Comparison of ENCODE assay signal across 8 cellular contexts in the genomic region with DNA sequence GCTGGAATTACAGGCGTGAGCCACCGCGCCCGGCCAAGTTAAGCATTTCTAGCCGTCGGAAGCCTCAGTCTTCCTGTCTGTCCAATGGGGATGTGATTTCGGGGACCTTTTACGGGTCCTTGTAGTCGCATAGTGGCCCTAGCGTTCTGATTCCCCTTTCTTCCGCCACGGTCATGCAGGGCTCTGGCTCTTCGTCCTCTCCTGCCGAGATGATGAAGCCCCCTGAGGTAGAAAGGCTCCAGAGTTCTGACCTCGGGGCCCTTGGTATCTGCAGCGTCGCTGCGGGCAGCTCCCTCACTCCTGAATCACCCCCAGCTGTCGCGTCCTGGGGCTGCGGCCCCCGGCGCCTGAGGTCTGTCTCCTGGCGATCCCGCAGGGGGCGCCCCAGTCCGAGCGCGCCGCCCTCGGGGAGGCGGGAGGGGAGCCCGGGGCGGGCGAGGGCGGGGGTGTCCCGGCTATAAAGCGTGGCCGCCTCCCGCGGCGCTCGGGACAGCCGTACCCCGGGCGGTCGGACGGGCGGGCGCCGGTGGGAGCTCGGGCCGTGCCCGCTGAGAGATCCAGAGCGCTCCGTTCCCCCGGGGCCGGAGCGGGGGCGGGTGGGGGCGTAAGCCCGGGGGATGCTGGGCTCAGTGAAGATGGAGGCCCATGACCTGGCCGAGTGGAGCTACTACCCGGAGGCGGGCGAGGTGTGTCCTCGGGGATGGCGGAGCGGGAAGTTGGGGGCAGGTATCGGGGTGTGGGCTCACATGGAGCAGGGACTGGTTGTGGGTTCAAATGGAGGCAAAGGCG. TPM values are rescaled to one million over a fixed set of nuclear protein-coding genes. Genes with fewer than 3 reads are reported as not detected.
DNase-seq lines count a peak whose midpoint lies in the region; ATAC-seq and TF ChIP-seq lines count a peak whose summit lies in the region.

A gene (plus strand): TSS at position 487 of the 789 bp plus-strand sequence. CDS start 131 bp downstream, at position 618.

- H3K4me1 Mint-ChIP-seq in natural killer cell treated with Interleukin-12 subunit alpha and Interleukin-12 subunit beta and Interleukin-15 and Interleukin-18, amount 100 ng/mL, for 72 hours (ENCODE audit: low read depth in 2 of 2): peaks cover 19 to 21% of the 10 kb centered on the region in 2 donors

- intact Hi-C loops in esophagus muscularis mucosa (cut with DNase I) (loop anchor here (2.0 to 10.0 kb wide), 2 partner anchors 23 to 151 kb away; a partner anchor contains a TSS), uterus (cut with DNase I; ENCODE audit: low total_unique reads) (no loop called here)

- peak; percentile 56 to 72 for ATAC-seq in natural killer cell treated with Interleukin-12 subunit alpha and Interleukin-12 subunit beta and Interleukin-15 and Interleukin-18, amount 100 ng/mL, for 72 hours
- no peak for ATAC-seq in GM18511 (IDR thresholded peaks at IDR 0.05; ENCODE audit: unreplicated experiment)

- peaks cover 4% of the 10 kb centered on the region for H3K36me3 Mint-ChIP-seq in natural killer cell treated with Interleukin-12 subunit alpha and Interleukin-12 subunit beta and Interleukin-15 and Interleukin-18, amount 100 ng/mL, for 72 hours

- WGBS in esophagus muscularis mucosa: 5% methylated on average over 10 of the region's 71 CpGs

- peaks cover 5 to 18% (median 10%) of the 10 kb centered on the region in 4 donors for H3K36me3 ChIP-seq in esophagus muscularis mucosa
- H3K36me3 ChIP-seq in uterus: no peaks in the 10 kb centered on the region

- in situ Hi-C loops in ACHN (cut with HindIII; ENCODE audit: low pct_ligation_motif_present, low pct_unique_long_range_greater_than_20kb, low sequenced_read_pairs) (no loop called here), GM18951 (cut with MboI; ENCODE audit: low sequenced_read_pairs, unreplicated experiment) (no loop called here)

- H3K27ac Mint-ChIP-seq in natural killer cell treated with Interleukin-12 subunit alpha and Interleukin-12 subunit beta and Interleukin-15 and Interleukin-18, amount 100 ng/mL, for 72 hours: peak within 1 kb of the TSS; percentile 81 to 95

- peak; percentile 59 for DNase-seq in ACHN
- DNase-seq in NB4 (ENCODE audit: low read depth): peak; percentile 85
- peak; percentile 57 for DNase-seq in activated CD8-positive, alpha-beta memory T cell treated with anti-CD3 and anti-CD28 coated beads, Interleukin-2, amount 50 U/mL, for 4 hours
- no peak for DNase-seq in esophagus muscularis mucosa (ENCODE audit: extremely low spot score)
- peak; percentile 80 for DNase-seq in natural killer cell treated with Interleukin-12 subunit alpha and Interleukin-12 subunit beta and Interleukin-15 and Interleukin-18, amount 100 ng/mL, for 72 hours (ENCODE audit: low spot score)
- peak in 1 of 2 donors; percentile 28 for DNase-seq in uterus

- H3K27me3 ChIP-seq in esophagus muscularis mucosa: peaks cover 10 to 31% (median 16%) of the 10 kb centered on the region in 4 donors
- H3K27me3 ChIP-seq in uterus: peaks cover 7 to 9% of the 10 kb centered on the region in 2 donors

- H3K4me1 ChIP-seq in esophagus muscularis mucosa (peaks cover 24 to 36% (median 33%) of the 10 kb centered on the region in 4 donors), uterus (peaks cover 0 to 11% of the 10 kb centered on the region in 2 donors)

- no peaks in the 10 kb centered on the region for H3K9me3 Mint-ChIP-seq in natural killer cell treated with Interleukin-12 subunit alpha and Interleukin-12 subunit beta and Interleukin-15 and Interleukin-18, amount 100 ng/mL, for 72 hours

- no peaks in the 10 kb centered on the region for H3K9me3 ChIP-seq in esophagus muscularis mucosa
- H3K9me3 ChIP-seq in uterus: no peaks in the 10 kb centered on the region

- peaks cover 9 to 18% of the 10 kb centered on the region in 2 donors for H3K27me3 Mint-ChIP-seq in natural killer cell treated with Interleukin-12 subunit alpha and Interleukin-12 subunit beta and Interleukin-15 and Interleukin-18, amount 100 ng/mL, for 72 hours

- TF ChIP-seq CTCF in NB4 (IDR thresholded peaks at IDR 0.05; ENCODE audit: low read depth, low read length): peak; percentile 80
- TF ChIP-seq CTCF in esophagus muscularis mucosa (IDR thresholded peaks at IDR 0.05): peak; percentile 52 to 64 (median 58)
- peak; percentile 34 to 62 (median 44) for TF ChIP-seq CTCF in uterus (IDR thresholded peaks at IDR 0.05)

- TF ChIP-seq POLR2A in GM18951 (IDR thresholded peaks at IDR 0.05; ENCODE audit: extremely low read depth, insufficient read depth, insufficient read length) (peak; percentile 65), NB4 (IDR thresholded peaks at IDR 0.05; ENCODE audit: extremely low read depth, insufficient read length) (no peak), esophagus muscularis mucosa (IDR thresholded peaks at IDR 0.05; ENCODE audit: low read depth) (no peak), uterus (IDR thresholded peaks at IDR 0.05) (no peak)

- H3K4me3 ChIP-seq in NB4 (ENCODE audit: low read depth, low read length): peak within 1 kb of the TSS; percentile 41
- peak within 1 kb of the TSS; percentile 94 to 100 (median 98) for H3K4me3 ChIP-seq in esophagus muscularis mucosa
- peak within 1 kb of the TSS; percentile 29 to 99 for H3K4me3 ChIP-seq in uterus

- peak within 1 kb of the TSS; percentile 95 for H3K4me3 Mint-ChIP-seq in natural killer cell treated with Interleukin-12 subunit alpha and Interleukin-12 subunit beta and Interleukin-15 and Interleukin-18, amount 100 ng/mL, for 72 hours

- no peak for TF ChIP-seq EP300 in esophagus muscularis mucosa (IDR thresholded peaks at IDR 0.05)

- H3K27ac ChIP-seq in esophagus muscularis mucosa (replicated peaks in 1 of 4): peak within 1 kb of the TSS in 3 of 4 donors; percentile 16 to 97 (median 94)
- no peak within 1 kb of the TSS for H3K27ac ChIP-seq in uterus

RNA-seq across cellular contexts. Expression of the gene that starts here (rescaled TPM):
- total RNA-seq in esophagus muscularis mucosa: not detected
- total RNA-seq in natural killer cell treated with Interleukin-12 subunit alpha and Interleukin-12 subunit beta and Interleukin-15 and Interleukin-18, amount 100 ng/mL, for 72 hours: under 1 TPM in 1 of 2 donors, not detected in 1; 0.19 TPM
- not detected for total RNA-seq in uterus

Comparison
In these comparisons a context has a peak if more than half of its experiments do, and no peak if none do; other contexts are left out.
1. Peak in DNase-seq and ATAC-seq in natural killer cell treated with Interleukin-12 subunit alpha and Interleukin-12 subunit beta and Interleukin-15 and Interleukin-18, amount 100 ng/mL, for 72 hours; RNA of the gene not detected or under 1 TPM.
2. H3K4me3 ChIP-seq: peak in every context shown above with its lines; median percentile 98 in esophagus muscularis mucosa; 64 in uterus; 41 in NB4.
3. H3K27ac ChIP-seq: peak in esophagus muscularis mucosa (3 of 4); none in uterus (0 of 2).
4. Peak in every context shown above with its lines, with median percentiles within 50 percentile points of each other: CTCF ChIP-seq.